Comparison of ENCODE assay signal across 23 cellular contexts in the genomic region with DNA sequence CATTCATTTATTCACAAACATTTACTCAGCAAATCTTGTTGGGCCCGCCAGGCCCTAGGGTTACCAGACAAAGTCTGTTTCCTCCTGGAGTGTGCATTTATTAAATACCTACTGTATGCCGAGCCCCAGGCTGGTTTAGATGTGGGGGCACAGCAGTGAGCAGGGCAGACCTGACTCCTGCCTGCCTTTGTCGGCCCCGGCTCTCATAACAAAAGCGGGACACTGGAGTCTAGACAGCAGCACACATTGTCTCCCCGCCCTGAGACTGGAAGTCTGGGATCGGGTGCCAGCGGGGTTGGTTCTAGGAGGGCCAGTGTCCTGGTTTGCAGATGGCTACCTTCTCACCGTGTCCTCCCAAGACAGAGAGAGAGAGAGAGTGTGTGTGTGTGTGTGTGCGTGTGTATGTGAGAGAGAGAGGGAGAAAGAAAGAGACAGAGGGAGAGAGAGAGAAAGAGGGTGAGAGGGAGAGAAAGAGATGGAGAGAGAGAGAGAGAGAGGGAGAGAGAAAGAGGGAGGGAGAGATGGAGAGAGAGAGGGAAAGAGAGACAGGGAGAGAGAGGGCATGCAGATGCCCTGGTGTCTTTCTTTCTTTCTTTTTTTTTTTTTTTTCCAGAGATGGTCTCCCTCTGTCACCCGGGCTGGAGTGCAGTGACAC. TPM values are rescaled to one million over a fixed set of nuclear protein-coding genes. Genes with fewer than 3 reads are reported as not detected.
DNase-seq lines count a peak whose midpoint lies in the region; ATAC-seq and TF ChIP-seq lines count a peak whose summit lies in the region.
"Had no signal": no experiment of that assay in that cellular context is flagged by ENCODE, and none has a peak within 500 bp of the region (broad histone marks: within the 10 kb centered on the region; RNA-seq: fewer than 3 reads in every experiment).

No MANE protein-coding gene starts in this region.

- intact Hi-C loops in heart left ventricle (cut with DNase I), result no loop called here
- intact Hi-C loops in Right ventricle myocardium inferior (cut with DNase I), result no loop called here
- intact Hi-C loops in ascending aorta (cut with DNase I), result no loop called here
- intact Hi-C loops in left lung (cut with DNase I), result no loop called here

- H3K27me3 ChIP-seq in heart left ventricle (no peaks in the 10 kb centered on the region), ascending aorta (no peaks in the 10 kb centered on the region), left lung (peaks cover 0 to 81% of the 10 kb centered on the region in 2 donors)
- H3K27me3 ChIP-seq: pancreas, tibial artery had no signal

- DNase-seq in heart left ventricle, result peak in 3 of 5 donors; percentile 4 to 17 (median 7)
- no peak for DNase-seq in Right ventricle myocardium inferior (ENCODE audit: missing footprints)
- peak; percentile 1 to 51 for DNase-seq in ascending aorta (ENCODE audit: low spot score in 2 of 2)
- DNase-seq in left lung, result peak; percentile 19 to 53
- no peak for DNase-seq in NCI-H2081 treated with DMSO at 0.1 percent for 48 hours (lab: John Stamatoyannopoulos, UW)
- DNase-seq in activated T-cell treated with anti-CD3 and anti-CD28 coated beads for 4 hours, result no peak
- DNase-seq in stimulated activated CD4-positive, alpha-beta T cell treated with anti-CD3 and anti-CD28 coated beads, Interleukin-2, amount 100 ng/mL, for 48 hours, result no peak
- DNase-seq: activated CD8-positive, alpha-beta T cell treated with anti-CD3 and anti-CD28 coated beads for 36 hours; AML-193; amniotic stem cell; caudate nucleus; DND-41; foreskin melanocyte; mesendoderm; NCI-H187 treated with DMSO at 0.1 percent for 48 hours; NCI-H226; OCI-M1; stimulated activated naive CD8-positive, alpha-beta T cell treated with anti-CD3 and anti-CD28 coated beads, Interleukin-15, Interleukin-2, amounts not matched to agents 100 U/mL and 50 U/mL, for 24 hours; T-helper 2 cell had no signal

- WGBS in heart left ventricle, 4 donors, result 79 to 87% (median 85%) methylated on average over 11 of the region's 11 CpGs

- no peaks in the 10 kb centered on the region for H3K9me3 ChIP-seq in heart left ventricle
- no peaks in the 10 kb centered on the region for H3K9me3 ChIP-seq in ascending aorta
- H3K9me3 ChIP-seq in left lung, result no peaks in the 10 kb centered on the region
- H3K9me3 ChIP-seq: pancreas, tibial artery had no signal

- peaks cover 0 to 40% (median 7%) of the 10 kb centered on the region in 12 donors for H3K4me1 ChIP-seq in heart left ventricle
- H3K4me1 ChIP-seq in ascending aorta, result peaks cover 0 to 6% of the 10 kb centered on the region in 2 donors
- H3K4me1 ChIP-seq in left lung, result no peaks in the 10 kb centered on the region

- no peak for ATAC-seq in heart left ventricle
- ATAC-seq in Right ventricle myocardium inferior, result no peak
- ATAC-seq in left lung, result no peak
- ATAC-seq: activated CD8-positive, alpha-beta T cell treated with anti-CD3 and anti-CD28 coated beads for 36 hours; naive thymus-derived CD8-positive, alpha-beta T cell; stimulated activated naive CD8-positive, alpha-beta T cell treated with anti-CD3 and anti-CD28 coated beads, Interleukin-15, Interleukin-2, amounts not matched to agents 100 U/mL and 50 U/mL, for 24 hours; WTC11 had no signal

- H3K4me3 ChIP-seq in heart left ventricle, result no peak overlapping the region
- no peak overlapping the region for H3K4me3 ChIP-seq in ascending aorta
- H3K4me3 ChIP-seq in left lung, result no peak overlapping the region
- H3K4me3 ChIP-seq: pancreas, tibial artery had no signal

- TF ChIP-seq POLR2A in heart left ventricle (IDR thresholded peaks at IDR 0.05), result no peak

- H3K36me3 ChIP-seq in heart left ventricle (no peaks in the 10 kb centered on the region), ascending aorta (no peaks in the 10 kb centered on the region), left lung (no peaks in the 10 kb centered on the region)
- H3K36me3 ChIP-seq: pancreas, tibial artery had no signal

- H3K27ac ChIP-seq in heart left ventricle (no peak overlapping the region), ascending aorta (no peak overlapping the region), left lung (no peak overlapping the region)
- H3K27ac ChIP-seq: pancreas, tibial artery had no signal

- TF ChIP-seq CTCF in heart left ventricle (IDR thresholded peaks at IDR 0.05), result no peak
- TF ChIP-seq CTCF in ascending aorta (IDR thresholded peaks at IDR 0.05), result no peak
- TF ChIP-seq CTCF in left lung (IDR thresholded peaks at IDR 0.05), result no peak

RNA-seq across cellular contexts. Expression of a gene that starts 25.9 kb away (rescaled TPM):
- total RNA-seq in heart left ventricle (10 to 100 TPM in 1 of 9 donors, 1 to 10 TPM in 8; 3.8 to 18.6 (median 6.8) TPM), Right ventricle myocardium inferior (10.7 TPM), ascending aorta (7.3 TPM), left lung (1 to 10 TPM; 1.5 to 1.6 TPM)
- 1 to 10 TPM; 2.6 to 5.9 TPM for polyA plus RNA-seq in heart left ventricle
- total RNA-seq: naive thymus-derived CD8-positive, alpha-beta T cell had no signal
- polyA plus RNA-seq: naive thymus-derived CD8-positive, alpha-beta T cell had no signal

Comparison
In these comparisons a context has a peak if more than half of its experiments do, and no peak if none do; other contexts are left out.
1. DNase-seq: peak in heart left ventricle (3 of 5), ascending aorta (2 of 2) and left lung (2 of 2); none in Right ventricle myocardium inferior (single experiment), NCI-H2081 treated with DMSO at 0.1 percent for 48 hours (single experiment), activated T-cell treated with anti-CD3 and anti-CD28 coated beads for 4 hours (single experiment) and stimulated activated CD4-positive, alpha-beta T cell treated with anti-CD3 and anti-CD28 coated beads, Interleukin-2, amount 100 ng/mL, for 48 hours (0 of 2).